9 cellular contexts compared by ENCODE assay signal in the genomic region with DNA sequence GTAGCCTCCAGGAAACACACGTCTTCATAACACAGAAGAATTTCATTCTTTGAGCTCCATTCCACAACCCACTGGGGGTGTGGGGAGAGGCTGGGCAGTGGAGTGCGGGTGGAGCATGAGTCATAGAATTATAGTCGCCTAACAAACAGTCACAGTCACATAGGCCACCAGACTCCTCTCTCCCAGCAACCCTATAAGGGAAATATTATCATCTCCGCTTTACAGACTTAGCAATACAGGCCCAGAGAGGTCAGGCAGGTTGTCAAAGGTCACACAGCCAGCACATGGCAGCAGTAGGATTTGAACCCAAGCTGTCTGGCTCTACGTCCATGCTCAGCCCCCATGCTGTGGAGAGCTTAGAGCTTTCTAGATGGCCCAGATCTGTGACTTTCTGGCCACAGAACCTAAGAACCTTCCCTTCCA. TPM values are rescaled to one million over a fixed set of nuclear protein-coding genes. Genes with fewer than 3 reads are reported as not detected.
DNase-seq lines count a peak whose midpoint lies in the region; ATAC-seq, FAIRE-seq and TF ChIP-seq lines count a peak whose summit lies in the region.
"Had no signal": no experiment of that assay in that cellular context is flagged by ENCODE, and none has a peak within 500 bp of the region (broad histone marks: within the 10 kb centered on the region; RNA-seq: fewer than 3 reads in every experiment).

No MANE protein-coding gene starts in this region.

- 50 to 61% (median 57%) methylated on average over 5 of the region's 5 CpGs for WGBS in adipose tissue, 3 donors

- ATAC-seq in HCT116: peak; percentile 81
- no peak for ATAC-seq in GM18909 (IDR thresholded peaks at IDR 0.05; ENCODE audit: poor library complexity, unreplicated experiment)

- POLR2A ChIA-PET in HCT116 (lab: Charles Lee): interaction anchor here (2.7 kb wide), 1 partner anchor 10 kb away, joined by 9 read pairs; a partner anchor contains a TSS

- H3K9ac ChIP-seq in HCT116 (ENCODE audit: low read length): peak overlapping the region; percentile 1; the same call in 1 of the 2 replicates
- H3K9ac ChIP-seq in mucosa of rectum (ENCODE audit: low read depth in 1 of 2, low read length in 2 of 2): peak overlapping the region in 1 of 2 donors; percentile 49

- RAD21 ChIA-PET in HCT116 (lab: Charles Lee; ENCODE audit: low non-redundant PET in 1 of 2, low total read pairs in 2 of 2, uncharacterized antibody in 2 of 2, unreplicated experiment in 2 of 2): no interaction called here

- CTCF ChIA-PET in HCT116 (lab: Charles Lee): interaction anchor here (0.5 to 1.1 kb wide), 3 partner anchors 15 to 65 kb away, joined by 3 to 4 read pairs (median 4); no protein-coding TSS in a partner anchor

- DNase-seq in A172 (ENCODE audit: low spot score) (peak; percentile 47), HCT116 (ENCODE audit: low read depth, low spot score) (no peak), NCI-H526 treated with DMSO at 0.1 percent for 48 hours (lab: John Stamatoyannopoulos, UW) (no peak), GM12891 (ENCODE audit: insufficient read length, low spot score) (no peak)
- no peak for DNase-seq in NK-92 treated with Interleukin-12 subunit alpha and Interleukin-12 subunit beta, amount 100 ng/mL, for 24 hours (lab: John Stamatoyannopoulos, UW)
- DNase-seq: RPMI8226 had no signal

- H3K4me2 ChIP-seq in HCT116 (ENCODE audit: low read length): peak overlapping the region; percentile 55

- H3K9me3 ChIP-seq in HCT116 (ENCODE audit: control insufficient read depth in 1 of 2, insufficient read depth in 1 of 2, low read depth in 1 of 2, low read length in 2 of 2) (no peaks in the 10 kb centered on the region), mucosa of rectum (ENCODE audit: control insufficient read depth in 2 of 2, low read length in 2 of 2) (no peaks in the 10 kb centered on the region)

- no peak for TF ChIP-seq CTCF in HCT116 (IDR thresholded peaks at IDR 0.05 in 2 of 3, conservative IDR thresholded peaks at IDR 0.05 in 1 of 3; ENCODE audit: borderline replicate concordance in 1 of 3, insufficient read depth in 1 of 3, low read depth in 2 of 3, low read length in 2 of 3)

- H3K4me3 ChIP-seq in HCT116 (replicated peaks in 1 of 2; ENCODE audit: low read depth in 1 of 2, low read length in 2 of 2) (no peak overlapping the region), mucosa of rectum (ENCODE audit: low read length in 2 of 2) (no peak overlapping the region)

- TF ChIP-seq RAD21 in HCT116 (IDR thresholded peaks at IDR 0.05; ENCODE audit: low read depth): no peak

- H2AFZ ChIP-seq in HCT116 (ENCODE audit: low read depth, low read length, poor library complexity, severe bottlenecking): peak overlapping the region; percentile 72

- H3K36me3 ChIP-seq in HCT116 (ENCODE audit: control insufficient read depth in 1 of 2, insufficient read depth in 2 of 2, low read length in 2 of 2): no peaks in the 10 kb centered on the region
- H3K36me3 ChIP-seq in mucosa of rectum (ENCODE audit: control insufficient read depth in 2 of 2, insufficient read depth in 2 of 2, low read length in 2 of 2): no peaks in the 10 kb centered on the region

- peaks cover 11 to 16% of the 10 kb centered on the region in 2 experiments for H3K4me1 ChIP-seq in HCT116 (ENCODE audit: control insufficient read depth in 1 of 2, insufficient read depth in 2 of 2, low read length in 2 of 2)
- peaks cover 5 to 17% of the 10 kb centered on the region in 2 donors for H3K4me1 ChIP-seq in mucosa of rectum (ENCODE audit: control insufficient read depth in 2 of 2, insufficient read depth in 2 of 2, low read length in 2 of 2)

- intact Hi-C loops in HCT116 (cut with micrococcal nuclease): no loop called here

- no peaks in the 10 kb centered on the region for H3K9me2 ChIP-seq in HCT116 (ENCODE audit: insufficient read depth)

- H4K20me1 ChIP-seq in HCT116 (ENCODE audit: insufficient read depth): no peaks in the 10 kb centered on the region

- no peaks in the 10 kb centered on the region for H3K79me2 ChIP-seq in HCT116 (ENCODE audit: insufficient read depth, low read length)

- H3K27ac ChIP-seq in HCT116 (ENCODE audit: low read depth, low read length) (no peak overlapping the region), adipose tissue (ENCODE audit: low read depth, low read length) (peak overlapping the region; percentile 7), mucosa of rectum (ENCODE audit: low read depth in 2 of 2, low read length in 2 of 2) (peak overlapping the region; percentile 67 to 83)

- FAIRE-seq in GM12891 (lab: Jason Lieb, UNC): no peak

- BruUV-seq in HCT116 (replicated peaks; lab: Mats Ljungman, UMichigan): no TSS peak

- H3K27me3 ChIP-seq in HCT116 (ENCODE audit: insufficient read depth, low read length) (no peaks in the 10 kb centered on the region), mucosa of rectum (ENCODE audit: control insufficient read depth in 2 of 2, insufficient read depth in 2 of 2, low read length in 2 of 2) (no peaks in the 10 kb centered on the region)

- no peak for TF ChIP-seq POLR2A in HCT116 (IDR thresholded peaks at IDR 0.05; ENCODE audit: borderline replicate concordance, extremely low read depth, insufficient read depth, insufficient read length)
- no peak for TF ChIP-seq POLR2A in GM12891 (IDR thresholded peaks at IDR 0.05; ENCODE audit: low read depth, low read length)

TF ChIP-seq in HCT116, 20 proteins besides CTCF, POLR2A, EP300 and RAD21:
- TF ChIP-seq FOSL1 (IDR thresholded peaks at IDR 0.05; ENCODE audit: low read depth): peak; percentile 33; the same call in 1 of the 2 replicates
- no peak for TF ChIP-seq SP1 (IDR thresholded peaks at IDR 0.05; ENCODE audit: low read depth)

TF ChIP-seq in GM12891, 5 proteins besides CTCF, POLR2A, EP300 and RAD21:
- TF ChIP-seq POU2F2 (IDR thresholded peaks at IDR 0.05; ENCODE audit: low read depth, low read length) (no peak), POLR2AphosphoS5 (IDR thresholded peaks at IDR 0.05; ENCODE audit: low read depth, low read length) (no peak), SPI1 (IDR thresholded peaks at IDR 0.05; ENCODE audit: low read depth, low read length) (no peak), PAX5 (IDR thresholded peaks at IDR 0.05; ENCODE audit: insufficient read depth, low read length, severe bottlenecking) (no peak)

RNA-seq across cellular contexts. Expression of a gene that starts 10.6 kb away (rescaled TPM):
- total RNA-seq in A172 (2014; rRNA removed; shearing (Covaris generic)): 30.1 and 38.4 TPM in 2 replicates
- total RNA-seq in HCT116 (2021; ENCODE audit: unreplicated experiment): 84.2 TPM
- polyA plus RNA-seq in HCT116 (2012): 86.6 and 106 TPM in 2 replicates
- 100 to 1,000 TPM in 2 of 3 donors, 10 to 100 TPM in 1; 21.6 to 181 (median 148) TPM for polyA plus RNA-seq in adipose tissue
- 159 TPM for polyA plus RNA-seq in GM12891 (2012; ENCODE audit: low read depth, missing spikeins)
